Comparison of ENCODE assay signal across 9 cellular contexts in genomic region chr1:112879834-112880233, GRCh38.
"Had no signal": no experiment of that assay in that cellular context is flagged by ENCODE, and none has a peak within 500 bp of the region (broad histone marks: within the 10 kb centered on the region; RNA-seq: fewer than 3 reads in every experiment).

No MANE protein-coding gene starts in this region.

- FAIRE-seq: H54, HepG2 had no signal

- H3K4me3 ChIP-seq: GM23248 had no signal

- H3K27ac Mint-ChIP-seq: IgD-negative memory B cell had no signal

- H3K9me3 Mint-ChIP-seq: H9 had no signal

- H2AFZ ChIP-seq: GM23248 had no signal

- H3K27ac ChIP-seq: GM23248, HL-60 had no signal

- H3K36me3 Mint-ChIP-seq: IgD-negative memory B cell had no signal

- H3K4me3 Mint-ChIP-seq: H9, IgD-negative memory B cell had no signal

- ATAC-seq: HepG2 had no signal

- H3K9ac ChIP-seq: GM23248 had no signal

- H3K4me1 Mint-ChIP-seq: IgD-negative memory B cell had no signal

- DNase-seq: GM23248, GOT3, H9, HCEC 1CT, KG1 had no signal
